23 cellular contexts compared by ENCODE assay signal in the genomic region with DNA sequence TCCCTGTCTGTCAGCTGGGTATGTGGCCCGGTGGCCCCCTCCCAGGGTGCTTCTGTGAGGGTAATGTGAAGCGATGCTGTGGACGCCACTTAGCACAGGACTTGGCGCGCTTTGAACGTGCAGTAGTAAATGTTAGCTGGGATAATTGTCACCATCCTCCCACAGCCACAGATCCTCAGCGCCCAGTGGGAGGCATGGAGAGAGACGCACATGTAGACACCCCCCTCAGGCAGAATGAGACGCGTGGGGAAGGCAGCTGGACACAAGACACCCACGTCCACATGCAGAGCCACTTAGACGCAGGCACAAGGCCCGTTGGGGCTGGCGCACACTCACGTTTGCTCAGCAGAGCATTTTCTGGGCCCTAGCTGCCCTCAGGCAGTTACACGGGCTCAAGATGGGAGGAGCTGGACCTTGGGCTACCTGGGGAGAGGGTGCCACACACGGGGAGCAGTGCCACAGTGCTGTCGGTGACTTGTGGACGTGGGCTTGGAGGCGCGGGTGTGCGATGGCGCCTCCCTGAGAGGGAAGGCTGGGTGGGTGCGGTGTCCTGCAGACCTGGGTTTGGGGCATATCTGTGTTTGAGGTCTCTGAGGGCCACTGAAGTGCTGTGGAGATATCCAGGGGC. TPM values are rescaled to one million over a fixed set of nuclear protein-coding genes. Genes with fewer than 3 reads are reported as not detected.
"Had no signal": no experiment of that assay in that cellular context is flagged by ENCODE, and none has a peak within 500 bp of the region (broad histone marks: within the 10 kb centered on the region; RNA-seq: fewer than 3 reads in every experiment).

No MANE protein-coding gene starts in this region.

- H3K27ac Mint-ChIP-seq: activated CD4-positive, alpha-beta memory T cell treated with anti-CD3 and anti-CD28 coated beads for 36 hours; activated CD4-positive, alpha-beta T cell treated with anti-CD3 and anti-CD28 coated beads, Interleukin-2, amount 10 ng/mL, durations not matched to agents 7 days and 5 days; activated T-helper 17 cell treated with anti-CD3 and anti-CD28 coated beads, Interleukin-2, amount 50 U/mL, for 72 hours; T-helper 17 cell had no signal

- H3K4me1 Mint-ChIP-seq: activated CD4-positive, alpha-beta T cell treated with anti-CD3 and anti-CD28 coated beads, Interleukin-2, amount 10 ng/mL, durations not matched to agents 7 days and 5 days; activated T-helper 17 cell treated with anti-CD3 and anti-CD28 coated beads, Interleukin-2, amount 50 U/mL, for 72 hours had no signal

- H3K9me3 Mint-ChIP-seq: activated CD4-positive, alpha-beta memory T cell treated with anti-CD3 and anti-CD28 coated beads for 36 hours; activated CD4-positive, alpha-beta T cell treated with anti-CD3 and anti-CD28 coated beads, Interleukin-2, amount 10 ng/mL, durations not matched to agents 7 days and 5 days; activated T-helper 17 cell treated with anti-CD3 and anti-CD28 coated beads, Interleukin-2, amount 50 U/mL, for 72 hours had no signal

- H3K27ac ChIP-seq: KMS-11, VCaP had no signal

- H3K4me3 Mint-ChIP-seq: activated CD4-positive, alpha-beta memory T cell treated with anti-CD3 and anti-CD28 coated beads for 36 hours; activated CD4-positive, alpha-beta T cell treated with anti-CD3 and anti-CD28 coated beads, Interleukin-2, amount 10 ng/mL, durations not matched to agents 7 days and 5 days; activated T-helper 17 cell treated with anti-CD3 and anti-CD28 coated beads, Interleukin-2, amount 50 U/mL, for 72 hours; T-helper 17 cell had no signal

- H3K36me3 Mint-ChIP-seq: activated CD4-positive, alpha-beta memory T cell treated with anti-CD3 and anti-CD28 coated beads for 36 hours had no signal

- DNase-seq: activated CD4-positive, alpha-beta memory T cell treated with anti-CD3 and anti-CD28 coated beads for 36 hours; activated CD4-positive, alpha-beta T cell treated with anti-CD3 and anti-CD28 coated beads, Interleukin-2, amount 10 ng/mL, durations not matched to agents 7 days and 5 days; activated CD4-positive, CD25-positive, alpha-beta regulatory T cell; activated CD8-positive, alpha-beta memory T cell treated with anti-CD3 and anti-CD28 coated beads for 24 hours; activated naive CD4-positive, alpha-beta T cell treated with anti-CD3 and anti-CD28 coated beads, Interleukin-2, amount 50 U/mL, for 16 hours; activated T-cell treated with anti-CD3 and anti-CD28 coated beads for 4 hours; activated T-cell treated with anti-CD3 and anti-CD28 coated beads, Interleukin-2, amount 50 U/mL, for 48 hours; NCI-H1092 treated with DMSO at 0.1 percent for 48 hours; NCI-H1417 treated with DMSO at 0.1 percent for 48 hours; NCI-H1694; NCI-H2029; NCI-H510A treated with DMSO at 0.1 percent for 48 hours; NCI-H69; PC-3; SIG-M5; T-helper 17 cell; T-helper 9 cell had no signal

RNA-seq across cellular contexts. Expression of gene ADCYAP1R1, which starts 26.4 kb away (rescaled TPM):
- total RNA-seq: activated CD4-positive, alpha-beta memory T cell treated with anti-CD3 and anti-CD28 coated beads for 36 hours; activated CD4-positive, alpha-beta T cell treated with anti-CD3 and anti-CD28 coated beads, Interleukin-2, amount 10 ng/mL, durations not matched to agents 7 days and 5 days; activated T-helper 17 cell treated with anti-CD3 and anti-CD28 coated beads, Interleukin-2, amount 50 U/mL, for 72 hours; bronchial epithelial cell; MCF 10A; PC-3; T-helper 17 cell had no signal
- polyA plus RNA-seq: aorta had no signal
